In the genomic region with DNA sequence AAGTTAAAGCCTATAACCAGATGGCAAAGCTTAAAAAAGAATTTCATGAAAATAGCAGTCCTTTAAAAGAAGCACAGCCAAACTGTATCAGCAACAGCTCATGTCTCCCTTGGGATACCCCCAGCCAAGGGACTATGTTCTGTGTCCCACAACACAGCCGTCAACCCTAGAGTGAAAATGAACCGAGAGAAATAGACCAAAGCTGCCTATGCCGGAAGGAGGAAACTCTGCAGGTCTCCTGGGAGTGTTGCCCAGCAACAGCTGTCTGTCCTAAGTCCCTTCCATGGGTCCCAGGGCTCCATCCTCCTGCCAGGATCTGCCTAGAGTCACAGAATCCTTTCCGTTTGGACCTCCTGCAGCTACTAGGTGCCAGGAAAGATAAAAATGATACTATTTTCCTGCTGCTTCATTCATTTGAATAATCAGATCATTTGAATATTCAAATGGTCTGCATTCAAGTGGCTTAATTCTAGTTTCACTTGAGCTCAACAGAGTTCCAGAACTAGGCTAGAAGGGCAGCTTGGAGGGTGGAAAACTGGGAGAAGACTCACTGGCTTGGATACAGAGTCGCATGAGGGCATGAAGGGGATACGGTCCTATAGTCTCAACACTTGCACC, we compare ENCODE assay signal across 8 cellular contexts. TPM values are rescaled to one million over a fixed set of nuclear protein-coding genes. Genes with fewer than 3 reads are reported as not detected.
DNase-seq lines count a peak whose midpoint lies in the region; ATAC-seq and TF ChIP-seq lines count a peak whose summit lies in the region.

No MANE protein-coding gene starts in this region.

- H3K9me3 Mint-ChIP-seq in activated T-helper 17 cell treated with anti-CD3 and anti-CD28 coated beads, Interleukin-2, amount 50 U/mL, for 72 hours = no peaks in the 10 kb centered on the region

- peak overlapping the region; percentile 31 for H3K27ac Mint-ChIP-seq in activated T-helper 17 cell treated with anti-CD3 and anti-CD28 coated beads, Interleukin-2, amount 50 U/mL, for 72 hours

- intact Hi-C loops in Right ventricle myocardium superior (cut with DNase I) (no loop called here), cardiac septum (cut with DNase I) (no loop called here)

- H3K27me3 Mint-ChIP-seq in activated T-helper 17 cell treated with anti-CD3 and anti-CD28 coated beads, Interleukin-2, amount 50 U/mL, for 72 hours = no peaks in the 10 kb centered on the region

- H3K36me3 Mint-ChIP-seq in activated T-helper 17 cell treated with anti-CD3 and anti-CD28 coated beads, Interleukin-2, amount 50 U/mL, for 72 hours (ENCODE audit: low read depth) = peaks cover 70% of the 10 kb centered on the region

- ATAC-seq in Right ventricle myocardium superior (ENCODE audit: poor library complexity) (peak; percentile 66), HG02981 (IDR thresholded peaks at IDR 0.05; ENCODE audit: unreplicated experiment) (peak; percentile 85), SK-N-SH treated with all-trans-retinoic acid at 6 μM for 48 hours (no peak)
- ATAC-seq in activated T-helper 17 cell treated with anti-CD3 and anti-CD28 coated beads, Interleukin-2, amount 50 U/mL, for 72 hours (replicated peaks) = no peak

- H3K4me3 Mint-ChIP-seq in activated T-helper 17 cell treated with anti-CD3 and anti-CD28 coated beads, Interleukin-2, amount 50 U/mL, for 72 hours = peak overlapping the region; percentile 39

- H3K4me1 Mint-ChIP-seq in activated T-helper 17 cell treated with anti-CD3 and anti-CD28 coated beads, Interleukin-2, amount 50 U/mL, for 72 hours = peaks cover 40% of the 10 kb centered on the region

- DNase-seq in Right ventricle myocardium superior (peak; percentile 69), cardiac septum (ENCODE audit: low spot score) (no peak), NOMO-1 treated with DMSO at 0.1 percent for 48 hours (lab: John Stamatoyannopoulos, UW; ENCODE audit: unreplicated experiment) (no peak), NCI-H510A (lab: John Stamatoyannopoulos, UW) (no peak), dermis blood vessel endothelial cell (no peak)

TF ChIP-seq in SK-N-SH treated with all-trans-retinoic acid at 6 μM for 48 hours, 23 proteins besides CTCF, POLR2A, EP300 and RAD21:
- no peak for TF ChIP-seq TCF4 (CRISPR knock-in tag; IDR thresholded peaks at IDR 0.05; ENCODE audit: borderline replicate concordance)
- no peak for TF ChIP-seq TOX (CRISPR knock-in tag; IDR thresholded peaks at IDR 0.05; ENCODE audit: borderline replicate concordance)
- TF ChIP-seq ZC3H10 (CRISPR knock-in tag; IDR thresholded peaks at IDR 0.05) = no peak
- TF ChIP-seq OSR1 (CRISPR knock-in tag; IDR thresholded peaks at IDR 0.05) = no peak
- TF ChIP-seq ISL1 (CRISPR knock-in tag; IDR thresholded peaks at IDR 0.05) = no peak
- TF ChIP-seq ZFP30 (CRISPR knock-in tag; IDR thresholded peaks at IDR 0.05) = no peak
- no peak for TF ChIP-seq GLIS3 (CRISPR knock-in tag; IDR thresholded peaks at IDR 0.05)
- TF ChIP-seq PPARA (CRISPR knock-in tag; IDR thresholded peaks at IDR 0.05; ENCODE audit: borderline replicate concordance) = no peak
- no peak for TF ChIP-seq ZFP3 (CRISPR knock-in tag; IDR thresholded peaks at IDR 0.05)
- TF ChIP-seq BACH2 (CRISPR knock-in tag; IDR thresholded peaks at IDR 0.05; ENCODE audit: borderline replicate concordance) = no peak

RNA-seq across cellular contexts. Expression of a gene that starts 53.1 kb away (rescaled TPM):
- 3.4 TPM for total RNA-seq in Right ventricle myocardium superior
- 6.3 TPM for total RNA-seq in cardiac septum
- 10 to 100 TPM; 12.3 to 12.8 TPM for total RNA-seq in activated T-helper 17 cell treated with anti-CD3 and anti-CD28 coated beads, Interleukin-2, amount 50 U/mL, for 72 hours
- 13.6 and 13.9 TPM in 2 replicates for total RNA-seq in dermis blood vessel endothelial cell

Comparison
In these comparisons a context has a peak if more than half of its experiments do, and no peak if none do; other contexts are left out.
1. ATAC-seq: peak in Right ventricle myocardium superior (single experiment) and HG02981 (single experiment); none in activated T-helper 17 cell treated with anti-CD3 and anti-CD28 coated beads, Interleukin-2, amount 50 U/mL, for 72 hours (single experiment) and SK-N-SH treated with all-trans-retinoic acid at 6 μM for 48 hours (single experiment).